Comparison of ENCODE assay signal across 1 cellular context in the genomic region with DNA sequence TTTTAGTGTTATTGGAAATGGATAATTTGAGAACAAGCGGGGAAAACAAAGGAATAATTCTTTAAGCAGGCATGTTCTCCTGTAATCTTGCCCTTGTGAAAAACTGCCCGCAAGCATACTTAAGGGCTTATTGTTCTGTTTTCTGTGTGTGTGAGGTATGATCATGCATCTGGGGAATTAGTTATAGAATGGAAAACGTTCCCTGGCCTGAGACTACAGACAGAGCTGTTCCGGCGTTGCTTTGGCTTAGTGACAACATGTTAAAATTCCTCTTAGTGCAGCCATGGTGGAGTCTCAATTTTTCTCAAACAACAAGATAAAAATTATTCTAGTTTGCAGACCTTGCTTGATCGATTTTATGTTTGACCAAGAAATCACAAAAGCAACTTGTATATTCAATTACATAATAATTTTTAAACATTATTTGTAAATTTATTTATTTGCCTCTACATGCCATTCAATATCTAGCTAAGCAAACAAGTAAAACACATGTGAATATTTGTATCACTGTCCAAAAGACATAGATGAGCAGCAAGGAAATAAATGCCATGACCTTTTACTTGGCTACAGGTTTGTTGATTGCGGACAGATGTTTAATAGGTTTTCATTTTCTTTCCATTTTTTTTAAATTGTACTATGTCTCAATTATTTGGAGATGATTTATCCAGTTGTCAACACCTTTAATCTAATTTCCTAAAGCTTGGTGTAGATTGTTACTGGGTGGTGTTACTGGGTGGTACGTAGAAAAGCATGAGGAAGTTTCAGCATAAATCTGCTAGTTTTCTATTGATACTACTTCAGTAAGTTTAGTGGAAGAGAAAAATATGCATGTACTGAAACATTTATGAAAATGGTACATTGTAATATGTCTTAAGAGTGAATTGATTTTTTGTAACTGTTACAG.
TF ChIP-seq lines count a peak whose summit lies in the region.

No MANE protein-coding gene starts in this region.

TF ChIP-seq in GM23338, 12 proteins besides CTCF, POLR2A, EP300 and RAD21:
- no peak for TF ChIP-seq EZH2phosphoT487 (IDR thresholded peaks at IDR 0.05; ENCODE audit: unreplicated experiment)
- TF ChIP-seq, protein P1, sequence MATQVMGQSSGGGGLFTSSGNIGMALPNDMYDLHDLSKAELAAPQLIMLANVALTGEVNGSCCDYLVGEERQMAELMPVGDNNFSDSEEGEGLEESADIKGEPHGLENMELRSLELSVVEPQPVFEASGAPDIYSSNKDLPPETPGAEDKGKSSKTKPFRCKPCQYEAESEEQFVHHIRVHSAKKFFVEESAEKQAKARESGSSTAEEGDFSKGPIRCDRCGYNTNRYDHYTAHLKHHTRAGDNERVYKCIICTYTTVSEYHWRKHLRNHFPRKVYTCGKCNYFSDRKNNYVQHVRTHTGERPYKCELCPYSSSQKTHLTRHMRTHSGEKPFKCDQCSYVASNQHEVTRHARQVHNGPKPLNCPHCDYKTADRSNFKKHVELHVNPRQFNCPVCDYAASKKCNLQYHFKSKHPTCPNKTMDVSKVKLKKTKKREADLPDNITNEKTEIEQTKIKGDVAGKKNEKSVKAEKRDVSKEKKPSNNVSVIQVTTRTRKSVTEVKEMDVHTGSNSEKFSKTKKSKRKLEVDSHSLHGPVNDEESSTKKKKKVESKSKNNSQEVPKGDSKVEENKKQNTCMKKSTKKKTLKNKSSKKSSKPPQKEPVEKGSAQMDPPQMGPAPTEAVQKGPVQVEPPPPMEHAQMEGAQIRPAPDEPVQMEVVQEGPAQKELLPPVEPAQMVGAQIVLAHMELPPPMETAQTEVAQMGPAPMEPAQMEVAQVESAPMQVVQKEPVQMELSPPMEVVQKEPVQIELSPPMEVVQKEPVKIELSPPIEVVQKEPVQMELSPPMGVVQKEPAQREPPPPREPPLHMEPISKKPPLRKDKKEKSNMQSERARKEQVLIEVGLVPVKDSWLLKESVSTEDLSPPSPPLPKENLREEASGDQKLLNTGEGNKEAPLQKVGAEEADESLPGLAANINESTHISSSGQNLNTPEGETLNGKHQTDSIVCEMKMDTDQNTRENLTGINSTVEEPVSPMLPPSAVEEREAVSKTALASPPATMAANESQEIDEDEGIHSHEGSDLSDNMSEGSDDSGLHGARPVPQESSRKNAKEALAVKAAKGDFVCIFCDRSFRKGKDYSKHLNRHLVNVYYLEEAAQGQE (IDR thresholded peaks at IDR 0.05; ENCODE audit: unreplicated experiment) = no peak
